ENCODE assay signal across 3 cellular contexts in the genomic region with DNA sequence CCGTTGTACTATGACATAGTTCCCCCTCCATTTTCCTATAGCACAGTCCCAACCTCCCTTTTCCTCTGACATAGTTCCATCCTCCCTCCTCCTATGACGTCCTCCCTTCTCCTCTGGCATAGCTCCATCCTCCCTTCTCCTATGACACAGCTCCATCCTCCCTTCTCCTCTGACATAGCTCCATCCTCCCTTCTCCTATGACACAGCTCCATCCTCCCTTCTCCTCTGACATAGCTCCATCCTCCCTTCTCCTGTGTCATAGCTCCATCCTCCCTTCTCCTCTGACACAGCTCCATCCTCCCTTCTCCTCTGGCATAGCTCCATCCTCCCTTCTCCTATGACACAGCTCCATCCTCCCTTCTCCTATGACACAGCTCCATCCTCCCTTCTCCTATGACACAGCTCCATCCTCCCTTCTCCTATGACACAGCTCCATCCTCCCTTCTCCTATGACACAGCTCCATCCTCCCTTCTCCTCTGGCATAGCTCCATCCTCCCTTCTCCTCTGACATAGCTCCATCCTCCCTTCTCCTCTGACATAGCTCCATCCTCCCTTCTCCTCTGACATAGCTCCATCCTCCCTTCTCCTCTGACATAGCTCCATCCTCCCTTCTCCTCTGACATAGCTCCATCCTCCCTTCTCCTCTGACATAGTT. TPM values are rescaled to one million over a fixed set of nuclear protein-coding genes. Genes with fewer than 3 reads are reported as not detected.
"Had no signal": no experiment of that assay in that cellular context is flagged by ENCODE, and none has a peak within 500 bp of the region (broad histone marks: within the 10 kb centered on the region; RNA-seq: fewer than 3 reads in every experiment).

No MANE protein-coding gene starts in this region.

RNA-seq across cellular contexts. Expression of gene TNFRSF6B, which starts 26.6 kb away (rescaled TPM):
- total RNA-seq: activated CD4-positive, alpha-beta memory T cell treated with anti-CD3 and anti-CD28 coated beads, Interleukin-2, amount 10 ng/mL, durations not matched to agents 7 days and 5 days; activated CD4-positive, alpha-beta T cell treated with anti-CD3 and anti-CD28 coated beads, Interleukin-2, amount 10 ng/mL, durations not matched to agents 24 days and 14 days; activated T-helper 17 cell treated with anti-CD3 and anti-CD28 coated beads, Interleukin-2, amount 50 U/mL, for 72 hours had no signal
